20 cellular contexts compared by ENCODE assay signal in genomic region chr4:186699298-186699697, GRCh38. TPM values are rescaled to one million over a fixed set of nuclear protein-coding genes. Genes with fewer than 3 reads are reported as not detected.
A peak's percentile ranks its signal among the peaks of the same experiment; 100 is the strongest.
DNase-seq lines count a peak whose midpoint lies in the region; ATAC-seq, FAIRE-seq and TF ChIP-seq lines count a peak whose summit lies in the region.
"Had no signal": no experiment of that assay in that cellular context is flagged by ENCODE, and none has a peak within 500 bp of the region (broad histone marks: within the 10 kb centered on the region; RNA-seq: fewer than 3 reads in every experiment).

No MANE protein-coding gene starts in this region.

- peaks cover 30% of the 10 kb centered on the region for H3K36me3 Mint-ChIP-seq in osteocyte (ENCODE audit: unreplicated experiment)
- H3K36me3 Mint-ChIP-seq in activated T-helper 2 cell treated with anti-CD3 and anti-CD28 coated beads, Interferon-gamma antibody, Interleukin-2, Interleukin-4, amounts not matched to agents 10 μg/mL and 5 μg/mL and 100 μg/mL, durations not matched to agents 14 hours and 24 hours and 36 hours (ENCODE audit: low read depth), result no peaks in the 10 kb centered on the region
- H3K36me3 Mint-ChIP-seq: immature natural killer cell, naive B cell had no signal

- TF ChIP-seq CTCF in foreskin fibroblast (IDR thresholded peaks at IDR 0.05; ENCODE audit: low read depth, low read length) (no peak), osteocyte (IDR thresholded peaks at IDR 0.05) (no peak)

- no peak overlapping the region for H3K4me3 ChIP-seq in foreskin fibroblast (ENCODE audit: low read depth in 1 of 2, low read length in 2 of 2)
- H3K4me3 ChIP-seq: vagina had no signal

- H3K4me3 Mint-ChIP-seq in osteocyte (ENCODE audit: unreplicated experiment), result no peak overlapping the region
- no peak overlapping the region for H3K4me3 Mint-ChIP-seq in activated T-helper 2 cell treated with anti-CD3 and anti-CD28 coated beads, Interferon-gamma antibody, Interleukin-2, Interleukin-4, amounts not matched to agents 10 μg/mL and 5 μg/mL and 100 μg/mL, durations not matched to agents 14 hours and 24 hours and 36 hours (ENCODE audit: low read depth)
- H3K4me3 Mint-ChIP-seq: activated naive CD4-positive, alpha-beta T cell treated with anti-CD3 and anti-CD28 coated beads for 36 hours; immature natural killer cell; naive B cell had no signal

- no peaks in the 10 kb centered on the region for H3K9me3 Mint-ChIP-seq in osteocyte (ENCODE audit: unreplicated experiment)
- peaks cover 14% of the 10 kb centered on the region for H3K9me3 Mint-ChIP-seq in activated T-helper 2 cell treated with anti-CD3 and anti-CD28 coated beads, Interferon-gamma antibody, Interleukin-2, Interleukin-4, amounts not matched to agents 10 μg/mL and 5 μg/mL and 100 μg/mL, durations not matched to agents 14 hours and 24 hours and 36 hours

- no peak for ATAC-seq in GM21381 (IDR thresholded peaks at IDR 0.05; ENCODE audit: unreplicated experiment)

- intact Hi-C loops in activated T-helper 2 cell treated with anti-CD3 and anti-CD28 coated beads, Interferon-gamma antibody, Interleukin-2, Interleukin-4, amounts not matched to agents 10 μg/mL and 5 μg/mL and 100 μg/mL, durations not matched to agents 14 hours and 24 hours and 36 hours (cut with micrococcal nuclease), result no loop called here

- DNase-seq in DMS153 treated with DMSO at 0.1 percent for 48 hours (lab: John Stamatoyannopoulos, UW; ENCODE audit: unreplicated experiment) (peak; percentile 28), NCI-H69 (lab: John Stamatoyannopoulos, UW) (peak; percentile 33), foreskin fibroblast (peak; percentile 7 to 38), osteocyte (ENCODE audit: extremely low spot score, unreplicated experiment) (no peak), RCC 7860 (ENCODE audit: low spot score) (no peak), H4 (ENCODE audit: low spot score) (no peak)
- no peak for DNase-seq in activated T-helper 2 cell treated with anti-CD3 and anti-CD28 coated beads, Interferon-gamma antibody, Interleukin-2, Interleukin-4, amounts not matched to agents 10 μg/mL and 5 μg/mL and 100 μg/mL, durations not matched to agents 14 hours and 24 hours and 36 hours (ENCODE audit: low spot score)
- DNase-seq: activated CD8-positive, alpha-beta memory T cell treated with anti-CD3 and anti-CD28 coated beads for 24 hours; activated naive CD4-positive, alpha-beta T cell treated with anti-CD3 and anti-CD28 coated beads for 36 hours; AML-193; DMS79; immature natural killer cell; MM.1S; naive B cell; NCI-H526; SHP77 had no signal

- H3K27me3 Mint-ChIP-seq in osteocyte (ENCODE audit: unreplicated experiment), result no peaks in the 10 kb centered on the region
- H3K27me3 Mint-ChIP-seq in activated T-helper 2 cell treated with anti-CD3 and anti-CD28 coated beads, Interferon-gamma antibody, Interleukin-2, Interleukin-4, amounts not matched to agents 10 μg/mL and 5 μg/mL and 100 μg/mL, durations not matched to agents 14 hours and 24 hours and 36 hours (ENCODE audit: low read depth), result no peaks in the 10 kb centered on the region
- H3K27me3 Mint-ChIP-seq: naive B cell had no signal

- H3K27ac Mint-ChIP-seq in osteocyte (ENCODE audit: unreplicated experiment), result peak overlapping the region; percentile 94
- no peak overlapping the region for H3K27ac Mint-ChIP-seq in activated T-helper 2 cell treated with anti-CD3 and anti-CD28 coated beads, Interferon-gamma antibody, Interleukin-2, Interleukin-4, amounts not matched to agents 10 μg/mL and 5 μg/mL and 100 μg/mL, durations not matched to agents 14 hours and 24 hours and 36 hours
- H3K27ac Mint-ChIP-seq: activated naive CD4-positive, alpha-beta T cell treated with anti-CD3 and anti-CD28 coated beads for 36 hours; immature natural killer cell; naive B cell had no signal

- H3K4me1 Mint-ChIP-seq in osteocyte (ENCODE audit: unreplicated experiment), result peaks cover 76% of the 10 kb centered on the region
- no peaks in the 10 kb centered on the region for H3K4me1 Mint-ChIP-seq in activated T-helper 2 cell treated with anti-CD3 and anti-CD28 coated beads, Interferon-gamma antibody, Interleukin-2, Interleukin-4, amounts not matched to agents 10 μg/mL and 5 μg/mL and 100 μg/mL, durations not matched to agents 14 hours and 24 hours and 36 hours (ENCODE audit: low read depth)
- H3K4me1 Mint-ChIP-seq: immature natural killer cell, naive B cell had no signal

- FAIRE-seq in RCC 7860 (lab: Jason Lieb, UNC), result no peak
- FAIRE-seq: colon, GM12891 had no signal

RNA-seq across cellular contexts. Expression of gene FAT1, which starts 24.4 kb away (rescaled TPM):
- 395 and 408 TPM in 2 replicates for total RNA-seq in osteocyte
- 0.05 TPM in 2 replicates for total RNA-seq in activated T-helper 2 cell treated with anti-CD3 and anti-CD28 coated beads, Interferon-gamma antibody, Interleukin-2, Interleukin-4, amounts not matched to agents 10 μg/mL and 5 μg/mL and 100 μg/mL, durations not matched to agents 14 hours and 24 hours and 36 hours
- 71.1 and 71.6 TPM in 2 replicates for total RNA-seq in H4 (2014; rRNA removed; shearing (Covaris generic))

Comparison
In these comparisons a context has a peak if more than half of its experiments do, and no peak if none do; other contexts are left out.
1. DNase-seq: peak in DMS153 treated with DMSO at 0.1 percent for 48 hours (single experiment), NCI-H69 (single experiment) and foreskin fibroblast (2 of 2); none in osteocyte (single experiment), activated T-helper 2 cell treated with anti-CD3 and anti-CD28 coated beads, Interferon-gamma antibody, Interleukin-2, Interleukin-4, amounts not matched to agents 10 μg/mL and 5 μg/mL and 100 μg/mL, durations not matched to agents 14 hours and 24 hours and 36 hours (single experiment), RCC 7860 (single experiment) and H4 (single experiment).
2. RNA of gene FAT1, which starts 24.4 kb away (total RNA-seq): 395 to 408 TPM in osteocyte and 71.1 to 71.6 TPM in H4; 0.05 TPM in activated T-helper 2 cell treated with anti-CD3 and anti-CD28 coated beads, Interferon-gamma antibody, Interleukin-2, Interleukin-4, amounts not matched to agents 10 μg/mL and 5 μg/mL and 100 μg/mL, durations not matched to agents 14 hours and 24 hours and 36 hours; every median in the first group is over 10 times any median in the second.